35 cellular contexts compared by ENCODE assay signal in the genomic region with DNA sequence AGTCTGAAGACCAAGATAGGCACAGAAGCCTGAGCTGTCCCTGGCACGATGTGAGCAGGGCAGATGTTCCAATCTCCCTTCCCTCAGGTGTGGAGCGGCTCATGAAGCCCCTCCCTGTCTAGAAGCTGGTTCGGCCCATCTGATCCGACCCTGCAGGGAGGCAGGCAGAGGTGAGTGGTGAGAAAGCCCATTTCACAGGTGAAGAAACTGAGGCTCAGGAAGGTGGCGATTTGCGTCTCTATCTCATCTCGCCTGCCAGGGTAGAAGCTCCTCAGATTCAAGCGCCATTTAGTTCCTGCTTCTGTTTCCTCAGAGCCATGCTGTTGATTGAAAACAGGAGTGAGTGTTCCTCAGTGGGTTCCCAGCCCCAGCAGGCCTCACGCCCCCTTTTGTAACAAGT. TPM values are rescaled to one million over a fixed set of nuclear protein-coding genes. Genes with fewer than 3 reads are reported as not detected.
"Had no signal": no experiment of that assay in that cellular context is flagged by ENCODE, and none has a peak within 500 bp of the region (broad histone marks: within the 10 kb centered on the region; RNA-seq: fewer than 3 reads in every experiment).

No MANE protein-coding gene starts in this region.

- H3K27me3 ChIP-seq: adrenal gland, body of pancreas had no signal

- H3K4me3 ChIP-seq: adrenal gland, body of pancreas, SJCRH30, SK-N-MC had no signal

- H3K27ac ChIP-seq: adrenal gland, body of pancreas, SJCRH30, SK-N-MC, WERI-Rb-1 had no signal

- H3K36me3 Mint-ChIP-seq: activated CD8-positive, alpha-beta memory T cell treated with anti-CD3 and anti-CD28 coated beads, Interleukin-2, amount 10 ng/mL, durations not matched to agents 7 days and 5 days; activated naive CD4-positive, alpha-beta T cell treated with anti-CD3 and anti-CD28 coated beads, Interleukin-2, amount 50 U/mL, for 24 hours; activated naive CD8-positive, alpha-beta T cell treated with anti-CD3 and anti-CD28 coated beads, Interleukin-2, amount 10 ng/mL, durations not matched to agents 7 days and 5 days had no signal

- H3K9me3 ChIP-seq: adrenal gland, body of pancreas, SJCRH30 had no signal

- H3K36me3 ChIP-seq: adrenal gland, SJCRH30, WERI-Rb-1 had no signal

- H3K9me3 Mint-ChIP-seq: activated CD4-positive, alpha-beta memory T cell treated with anti-CD3 and anti-CD28 coated beads, Interleukin-2, amount 10 ng/mL, durations not matched to agents 7 days and 5 days; activated naive CD4-positive, alpha-beta T cell treated with anti-CD3 and anti-CD28 coated beads, Interleukin-2, amount 50 U/mL, for 24 hours; activated naive CD8-positive, alpha-beta T cell treated with anti-CD3 and anti-CD28 coated beads, Interleukin-2, amount 10 ng/mL, durations not matched to agents 7 days and 5 days had no signal

- H3K4me1 Mint-ChIP-seq: activated CD8-positive, alpha-beta memory T cell treated with anti-CD3 and anti-CD28 coated beads, Interleukin-2, amount 10 ng/mL, durations not matched to agents 7 days and 5 days had no signal

- H3K4me1 ChIP-seq: SJCRH30 had no signal

- ATAC-seq: activated CD8-positive, alpha-beta memory T cell treated with anti-CD3 and anti-CD28 coated beads, Interleukin-2, amount 10 ng/mL, durations not matched to agents 7 days and 5 days; body of pancreas had no signal

- H3K27me3 Mint-ChIP-seq: activated naive CD4-positive, alpha-beta T cell treated with anti-CD3 and anti-CD28 coated beads, Interleukin-2, amount 50 U/mL, for 24 hours had no signal

- H3K4me3 Mint-ChIP-seq: activated CD4-positive, alpha-beta memory T cell treated with anti-CD3 and anti-CD28 coated beads, Interleukin-2, amount 10 ng/mL, durations not matched to agents 7 days and 5 days; activated CD8-positive, alpha-beta memory T cell treated with anti-CD3 and anti-CD28 coated beads, Interleukin-2, amount 10 ng/mL, durations not matched to agents 7 days and 5 days; activated naive CD4-positive, alpha-beta T cell treated with anti-CD3 and anti-CD28 coated beads, Interleukin-2, amount 50 U/mL, for 24 hours; activated naive CD8-positive, alpha-beta T cell treated with anti-CD3 and anti-CD28 coated beads, Interleukin-2, amount 10 ng/mL, durations not matched to agents 7 days and 5 days had no signal

- DNase-seq: activated CD4-positive, alpha-beta memory T cell treated with anti-CD3 and anti-CD28 coated beads, Interleukin-2, amount 10 ng/mL, durations not matched to agents 7 days and 5 days; activated CD4-positive, alpha-beta T cell treated with anti-CD3 and anti-CD28 coated beads for 1 hour; activated CD4-positive, alpha-beta T cell treated with anti-CD3 and anti-CD28 coated beads for 48 hours; activated CD4-positive, CD25-positive, alpha-beta regulatory T cell; activated CD8-positive, alpha-beta memory T cell treated with anti-CD3 and anti-CD28 coated beads for 24 hours; activated CD8-positive, alpha-beta memory T cell treated with anti-CD3 and anti-CD28 coated beads, Interleukin-2, amount 10 ng/mL, durations not matched to agents 7 days and 5 days; activated CD8-positive, alpha-beta memory T cell treated with anti-CD3 and anti-CD28 coated beads, Interleukin-2, amount 50 U/mL, for 48 hours; activated effector memory CD4-positive, alpha-beta T cell treated with anti-CD3 and anti-CD28 coated beads, Interleukin-2, amount 50 U/mL, for 16 hours; activated naive CD4-positive, alpha-beta T cell; activated naive CD8-positive, alpha-beta T cell treated with anti-CD3 and anti-CD28 coated beads, Interleukin-2, amount 10 ng/mL, durations not matched to agents 7 days and 5 days; activated T-cell treated with anti-CD3 and anti-CD28 coated beads, Interleukin-2, amount 50 U/mL, for 48 hours; adrenal gland; body of pancreas; caudate nucleus; cerebellar nuclear complex; Kasumi-1; KG1; MM.1S; NCI-H1105 treated with DMSO at 0.1 percent for 48 hours; NCI-H1436; NCI-H1694; NCI-H1930; NCI-H2081 treated with DMSO at 0.1 percent for 48 hours; NCI-H345; NCI-H524 treated with DMSO at 0.1 percent for 48 hours; NK-92 treated with Interleukin-12 subunit alpha and Interleukin-12 subunit beta, amount 100 ng/mL, for 24 hours; OCI-M1; SHP77; SJCRH30; T1000; WERI-Rb-1 had no signal

- H3K27ac Mint-ChIP-seq: activated CD4-positive, alpha-beta memory T cell treated with anti-CD3 and anti-CD28 coated beads, Interleukin-2, amount 10 ng/mL, durations not matched to agents 7 days and 5 days; activated CD8-positive, alpha-beta memory T cell treated with anti-CD3 and anti-CD28 coated beads, Interleukin-2, amount 10 ng/mL, durations not matched to agents 7 days and 5 days; activated naive CD4-positive, alpha-beta T cell treated with anti-CD3 and anti-CD28 coated beads, Interleukin-2, amount 50 U/mL, for 24 hours; activated naive CD8-positive, alpha-beta T cell treated with anti-CD3 and anti-CD28 coated beads, Interleukin-2, amount 10 ng/mL, durations not matched to agents 7 days and 5 days had no signal

RNA-seq across cellular contexts. Expression of gene TENT5B, which starts 16.9 kb away (rescaled TPM):
- total RNA-seq: activated CD4-positive, alpha-beta memory T cell treated with anti-CD3 and anti-CD28 coated beads, Interleukin-2, amount 10 ng/mL, durations not matched to agents 7 days and 5 days; activated CD8-positive, alpha-beta memory T cell treated with anti-CD3 and anti-CD28 coated beads, Interleukin-2, amount 10 ng/mL, durations not matched to agents 7 days and 5 days; activated naive CD8-positive, alpha-beta T cell treated with anti-CD3 and anti-CD28 coated beads, Interleukin-2, amount 10 ng/mL, durations not matched to agents 7 days and 5 days; T-helper 1 cell treated with Interleukin-12 subunit alpha and Interleukin-12 subunit beta and Interleukin-4 antibody, amounts not matched to agents 30 ng/mL and 1 ng/mL, for 36 hours; T-helper 2 cell treated with Interferon-gamma antibody and Interleukin-4, amounts not matched to agents 100 ng/mL and 5 ng/mL, for 36 hours had no signal

RNA-seq across cellular contexts. Expression of gene TRNP1, which starts 36.0 kb away (rescaled TPM):
- total RNA-seq: activated CD4-positive, alpha-beta memory T cell treated with anti-CD3 and anti-CD28 coated beads, Interleukin-2, amount 10 ng/mL, durations not matched to agents 7 days and 5 days; activated naive CD8-positive, alpha-beta T cell treated with anti-CD3 and anti-CD28 coated beads, Interleukin-2, amount 10 ng/mL, durations not matched to agents 7 days and 5 days had no signal
